In genomic region chr7:114364151-114364550, GRCh38 we compare ENCODE assay signal across 17 cellular contexts. TPM values are rescaled to one million over a fixed set of nuclear protein-coding genes. Genes with fewer than 3 reads are reported as not detected.
"Had no signal": no experiment of that assay in that cellular context is flagged by ENCODE, and none has a peak within 500 bp of the region (broad histone marks: within the 10 kb centered on the region; RNA-seq: fewer than 3 reads in every experiment).

No MANE protein-coding gene starts in this region.

- H3K27me3 ChIP-seq: brain microvascular endothelial cell, esophagus squamous epithelium, spleen had no signal

- H3K9me3 Mint-ChIP-seq: activated naive CD8-positive, alpha-beta T cell treated with anti-CD3 and anti-CD28 coated beads, Interleukin-2, amount 10 ng/mL, durations not matched to agents 7 days and 5 days; activated T-helper 1 cell treated with anti-CD3 and anti-CD28 coated beads, Interleukin-12 subunit alpha, Interleukin-12 subunit beta, Interleukin-2, Interleukin-4 antibody, amounts not matched to agents 30 ng/mL and 10 ng/mL and 1 ng/mL, durations not matched to agents 14 hours and 24 hours and 36 hours had no signal

- H3K27ac ChIP-seq: brain microvascular endothelial cell, esophagus squamous epithelium, spleen had no signal

- H3K36me3 Mint-ChIP-seq: activated naive CD8-positive, alpha-beta T cell treated with anti-CD3 and anti-CD28 coated beads, Interleukin-2, amount 10 ng/mL, durations not matched to agents 7 days and 5 days; naive thymus-derived CD8-positive, alpha-beta T cell had no signal

- ATAC-seq: naive thymus-derived CD8-positive, alpha-beta T cell; sciatic nerve had no signal

- DNase-seq: activated CD4-positive, CD25-positive, alpha-beta regulatory T cell treated with anti-CD3 and anti-CD28 coated beads, Interleukin-2, amount 50 U/mL, for 72 hours; activated naive CD4-positive, alpha-beta T cell; activated naive CD8-positive, alpha-beta T cell treated with anti-CD3 and anti-CD28 coated beads, Interleukin-2, amount 10 ng/mL, durations not matched to agents 7 days and 5 days; brain microvascular endothelial cell; cortex of kidney; effector CD8-positive, alpha-beta T cell; esophagus squamous epithelium; mammary epithelial cell; naive thymus-derived CD8-positive, alpha-beta T cell; spleen; T-helper 1 cell; T1000 had no signal

- H3K4me1 Mint-ChIP-seq: activated naive CD8-positive, alpha-beta T cell treated with anti-CD3 and anti-CD28 coated beads, Interleukin-2, amount 10 ng/mL, durations not matched to agents 7 days and 5 days; naive thymus-derived CD8-positive, alpha-beta T cell had no signal

- H3K4me3 ChIP-seq: esophagus squamous epithelium, spleen had no signal

- H3K4me3 Mint-ChIP-seq: activated naive CD8-positive, alpha-beta T cell treated with anti-CD3 and anti-CD28 coated beads, Interleukin-2, amount 10 ng/mL, durations not matched to agents 7 days and 5 days; activated T-helper 1 cell treated with anti-CD3 and anti-CD28 coated beads, Interleukin-12 subunit alpha, Interleukin-12 subunit beta, Interleukin-2, Interleukin-4 antibody, amounts not matched to agents 30 ng/mL and 10 ng/mL and 1 ng/mL, durations not matched to agents 14 hours and 24 hours and 36 hours; naive thymus-derived CD8-positive, alpha-beta T cell had no signal

- H3K27me3 Mint-ChIP-seq: activated naive CD8-positive, alpha-beta T cell treated with anti-CD3 and anti-CD28 coated beads, Interleukin-2, amount 10 ng/mL, durations not matched to agents 7 days and 5 days; naive thymus-derived CD8-positive, alpha-beta T cell; progenitor cell of endocrine pancreas had no signal

- H3K4me1 ChIP-seq: esophagus squamous epithelium, spleen had no signal

- H3K9me3 ChIP-seq: esophagus squamous epithelium had no signal

- H3K36me3 ChIP-seq: brain microvascular endothelial cell, esophagus squamous epithelium, spleen had no signal

- H3K27ac Mint-ChIP-seq: activated naive CD8-positive, alpha-beta T cell treated with anti-CD3 and anti-CD28 coated beads, Interleukin-2, amount 10 ng/mL, durations not matched to agents 7 days and 5 days; activated T-helper 1 cell treated with anti-CD3 and anti-CD28 coated beads, Interleukin-12 subunit alpha, Interleukin-12 subunit beta, Interleukin-2, Interleukin-4 antibody, amounts not matched to agents 30 ng/mL and 10 ng/mL and 1 ng/mL, durations not matched to agents 14 hours and 24 hours and 36 hours; naive thymus-derived CD8-positive, alpha-beta T cell; progenitor cell of endocrine pancreas had no signal

RNA-seq across cellular contexts. Expression of gene FOXP2, which starts 50.5 kb away (rescaled TPM):
- total RNA-seq: activated CD8-positive, alpha-beta memory T cell treated with anti-CD3 and anti-CD28 coated beads for 36 hours; activated naive CD8-positive, alpha-beta T cell treated with anti-CD3 and anti-CD28 coated beads, Interleukin-2, amount 10 ng/mL, durations not matched to agents 7 days and 5 days; activated T-helper 1 cell treated with anti-CD3 and anti-CD28 coated beads, Interleukin-12 subunit alpha, Interleukin-12 subunit beta, Interleukin-2, Interleukin-4 antibody, amounts not matched to agents 30 ng/mL and 10 ng/mL and 1 ng/mL, durations not matched to agents 14 hours and 24 hours and 36 hours; mononuclear cell; naive thymus-derived CD8-positive, alpha-beta T cell had no signal
- polyA plus RNA-seq: mammary epithelial cell; naive thymus-derived CD8-positive, alpha-beta T cell had no signal
